In the genomic region with DNA sequence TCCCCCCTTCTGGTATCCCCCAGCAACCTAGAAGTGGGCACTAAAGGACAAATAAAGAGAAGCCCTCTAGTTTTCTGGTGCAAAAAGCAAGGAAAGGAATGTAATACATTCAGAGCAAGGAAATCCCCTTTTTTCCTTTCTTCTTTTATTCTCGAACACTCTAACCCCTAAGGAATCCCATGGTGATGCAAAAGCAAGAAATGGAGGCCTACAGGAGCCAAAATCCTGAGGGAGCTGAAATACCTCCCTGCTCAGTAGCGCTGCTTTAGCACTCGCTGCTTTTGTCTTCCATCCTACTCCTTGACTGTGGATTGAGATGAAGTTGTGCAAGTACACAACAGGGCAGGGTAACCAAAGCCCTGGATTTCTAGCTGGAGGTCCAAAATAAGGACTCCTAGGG, we compare ENCODE assay signal across 15 cellular contexts.
A peak's percentile ranks its signal among the peaks of the same experiment; 100 is the strongest.
DNase-seq lines count a peak whose midpoint lies in the region; ATAC-seq lines count a peak whose summit lies in the region.
"Had no signal": no experiment of that assay in that cellular context is flagged by ENCODE, and none has a peak within 500 bp of the region (broad histone marks: within the 10 kb centered on the region; RNA-seq: fewer than 3 reads in every experiment).

No MANE protein-coding gene starts in this region.

- H3K27me3 ChIP-seq in HUES64 (ENCODE audit: insufficient read depth, low read length): no peaks in the 10 kb centered on the region

- peak overlapping the region; percentile 69 for H3K27ac ChIP-seq in HUES64 (ENCODE audit: low read depth, low read length)
- H3K27ac ChIP-seq: A549, C4-2B, KMS-11 had no signal

- H3K4me3 ChIP-seq in HUES64 (ENCODE audit: low read length): no peak overlapping the region
- H3K4me3 ChIP-seq: A549 had no signal

- peak; percentile 51 for DNase-seq in fibroblast of peridontal ligament (ENCODE audit: extremely low read depth)
- DNase-seq in iPS-NIHi7 (ENCODE audit: extremely low spot score): peak; percentile 22
- no peak for DNase-seq in 8988T
- DNase-seq in anterior cingulate cortex (lab: John Stamatoyannopoulos, UW): no peak
- DNase-seq: AML-193; Caco-2; CD4-positive, alpha-beta T cell; DMS79; GDM1 had no signal

- WGBS in HUES64: 79% methylated on average over 3 of the region's 3 CpGs

- H3K9me3 ChIP-seq in HUES64 (ENCODE audit: insufficient read depth, low read depth, low read length): no peaks in the 10 kb centered on the region
- H3K9me3 ChIP-seq: A549, Caco-2 had no signal

- no peak for ATAC-seq in GM21723 (IDR thresholded peaks at IDR 0.05; ENCODE audit: unreplicated experiment)
- ATAC-seq: A549, HCT116 had no signal

- H3K36me3 ChIP-seq in HUES64 (ENCODE audit: insufficient read depth, low read length): no peaks in the 10 kb centered on the region

- no peak overlapping the region for H3K9ac ChIP-seq in HUES64 (ENCODE audit: low read depth, low read length)
- H3K9ac ChIP-seq: KMS-11 had no signal

- H3K4me1 ChIP-seq in HUES64 (ENCODE audit: insufficient read depth, low read length): peaks cover 13% of the 10 kb centered on the region; the same call in 1 of the 2 replicates
- H3K4me1 ChIP-seq: A549, Caco-2 had no signal

Comparison
In these comparisons a context has a peak if more than half of its experiments do, and no peak if none do; other contexts are left out.
1. DNase-seq: peak in fibroblast of peridontal ligament (single experiment) and iPS-NIHi7 (single experiment); none in 8988T (single experiment) and anterior cingulate cortex (0 of 58).